ENCODE assay signal across 38 cellular contexts in the genomic region with DNA sequence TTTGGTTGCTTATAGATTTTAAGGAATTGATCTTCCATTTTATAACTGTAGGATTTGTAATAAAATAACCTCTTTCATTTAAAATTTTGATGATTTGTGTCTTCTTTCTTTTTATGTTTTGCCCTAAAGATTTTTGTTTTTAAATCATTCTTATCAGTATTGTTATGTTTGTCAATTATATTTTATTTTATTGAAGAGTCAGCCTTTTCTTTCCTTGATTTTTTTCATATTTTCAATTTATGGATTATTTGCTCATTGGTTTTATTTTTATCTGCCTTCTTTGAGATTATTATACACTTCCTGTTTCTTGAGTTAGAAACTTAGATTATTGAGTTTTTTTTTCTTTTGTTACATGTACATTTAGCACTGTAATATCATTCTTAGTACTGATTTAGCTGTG.
"Had no signal": no experiment of that assay in that cellular context is flagged by ENCODE, and none has a peak within 500 bp of the region (broad histone marks: within the 10 kb centered on the region; RNA-seq: fewer than 3 reads in every experiment).

No MANE protein-coding gene starts in this region.

- H3K36me3 ChIP-seq: adrenal gland, ascending aorta, cardiac muscle cell had no signal

- H3K9me3 ChIP-seq: adrenal gland, ascending aorta had no signal

- H3K4me1 ChIP-seq: adrenal gland, ascending aorta had no signal

- H3K9me3 Mint-ChIP-seq: activated T-helper 1 cell treated with anti-CD3 and anti-CD28 coated beads, Interleukin-12 subunit alpha, Interleukin-12 subunit beta, Interleukin-2, Interleukin-4 antibody, amounts not matched to agents 30 ng/mL and 10 ng/mL and 1 ng/mL, durations not matched to agents 14 hours and 24 hours and 36 hours; brain had no signal

- H3K4me1 Mint-ChIP-seq: activated B cell treated with CpG ODN at 0.5 μM for 24 hours; activated CD4-positive, alpha-beta T cell treated with anti-CD3 and anti-CD28 coated beads, Interleukin-2, amount 10 ng/mL, durations not matched to agents 24 days and 14 days; activated naive CD8-positive, alpha-beta T cell treated with anti-CD3 and anti-CD28 coated beads for 36 hours; activated T-helper 17 cell treated with anti-CD3 and anti-CD28 coated beads, Interleukin-2, amount 50 U/mL, for 72 hours; brain; central memory CD8-positive, alpha-beta T cell had no signal

- DNase-seq: activated B cell treated with CpG ODN at 0.5 μM for 24 hours; activated CD4-positive, alpha-beta memory T cell treated with anti-CD3 and anti-CD28 coated beads for 36 hours; activated CD4-positive, alpha-beta T cell treated with anti-CD3 and anti-CD28 coated beads for 4 hours; activated CD4-positive, alpha-beta T cell treated with anti-CD3 and anti-CD28 coated beads, Interleukin-2, amount 10 ng/mL, durations not matched to agents 24 days and 14 days; activated CD4-positive, alpha-beta T cell treated with anti-CD3 and anti-CD28 coated beads, Interleukin-2, amount 50 U/mL, for 1 hour; activated CD4-positive, alpha-beta T cell treated with anti-CD3 and anti-CD28 coated beads, Interleukin-2, amount 50 U/mL, for 4 hours; activated CD4-positive, CD25-positive, alpha-beta regulatory T cell treated with anti-CD3 and anti-CD28 coated beads, Interleukin-2, amount 50 U/mL, for 72 hours; activated CD8-positive, alpha-beta memory T cell treated with anti-CD3 and anti-CD28 coated beads, Interleukin-2, amount 50 U/mL, for 4 hours; activated CD8-positive, alpha-beta T cell treated with anti-CD3 and anti-CD28 coated beads for 36 hours; activated effector memory CD4-positive, alpha-beta T cell treated with anti-CD3 and anti-CD28 coated beads, Interleukin-2, amount 50 U/mL, for 16 hours; activated gamma-delta T cell treated with Interleukin-2 at 50 U/mL for 16 hours; activated naive CD4-positive, alpha-beta T cell; activated naive CD4-positive, alpha-beta T cell treated with anti-CD3 and anti-CD28 coated beads for 36 hours; activated naive CD4-positive, alpha-beta T cell treated with anti-CD3 and anti-CD28 coated beads, Interleukin-2, amount 50 U/mL, for 16 hours; activated naive CD8-positive, alpha-beta T cell treated with anti-CD3 and anti-CD28 coated beads for 36 hours; activated T-cell treated with anti-CD3 and anti-CD28 coated beads for 4 hours; activated T-cell treated with anti-CD3 and anti-CD28 coated beads, Interleukin-2, amount 50 U/mL, for 1 hour; activated T-cell treated with anti-CD3 and anti-CD28 coated beads, Interleukin-2, amount 50 U/mL, for 4 hours; activated T-cell treated with anti-CD3 and anti-CD28 coated beads, Interleukin-2, amount 50 U/mL, for 72 hours; adrenal gland; amygdala; anterior cingulate cortex; caudate nucleus; cerebellar nuclear complex; T-helper 1 cell; T-helper 2 cell; T-helper 9 cell had no signal

- H3K36me3 Mint-ChIP-seq: activated CD4-positive, alpha-beta memory T cell treated with anti-CD3 and anti-CD28 coated beads for 36 hours; activated naive CD4-positive, alpha-beta T cell treated with anti-CD3 and anti-CD28 coated beads, Interleukin-2, amount 50 U/mL, for 72 hours; activated naive CD8-positive, alpha-beta T cell treated with anti-CD3 and anti-CD28 coated beads for 36 hours; brain had no signal

- H3K27me3 ChIP-seq: adrenal gland, ascending aorta, cardiac muscle cell had no signal

- FAIRE-seq: bronchial epithelial cell had no signal

- H3K27ac ChIP-seq: adrenal gland, ascending aorta, cardiac muscle cell, VCaP had no signal

- H3K4me3 ChIP-seq: adrenal gland, ascending aorta, cardiac muscle cell had no signal

- H3K27me3 Mint-ChIP-seq: activated B cell treated with CpG ODN at 0.5 μM for 24 hours; activated CD4-positive, alpha-beta memory T cell treated with anti-CD3 and anti-CD28 coated beads for 36 hours; activated CD4-positive, alpha-beta T cell treated with anti-CD3 and anti-CD28 coated beads, Interleukin-2, amount 10 ng/mL, durations not matched to agents 24 days and 14 days; activated CD8-positive, alpha-beta T cell treated with anti-CD3 and anti-CD28 coated beads for 36 hours; activated naive CD8-positive, alpha-beta T cell treated with anti-CD3 and anti-CD28 coated beads for 36 hours; activated T-helper 17 cell treated with anti-CD3 and anti-CD28 coated beads, Interleukin-2, amount 50 U/mL, for 72 hours; central memory CD8-positive, alpha-beta T cell had no signal

- H3K4me3 Mint-ChIP-seq: activated B cell treated with CpG ODN at 0.5 μM for 24 hours; activated CD4-positive, alpha-beta memory T cell treated with anti-CD3 and anti-CD28 coated beads for 36 hours; activated CD4-positive, alpha-beta T cell treated with anti-CD3 and anti-CD28 coated beads, Interleukin-2, amount 10 ng/mL, durations not matched to agents 24 days and 14 days; activated CD8-positive, alpha-beta T cell treated with anti-CD3 and anti-CD28 coated beads for 36 hours; activated naive CD4-positive, alpha-beta T cell treated with anti-CD3 and anti-CD28 coated beads for 36 hours; activated naive CD8-positive, alpha-beta T cell treated with anti-CD3 and anti-CD28 coated beads for 36 hours; activated T-cell treated with anti-CD3 and anti-CD28 coated beads, Interleukin-2, amount 50 U/mL, for 4 hours; activated T-cell treated with anti-CD3 and anti-CD28 coated beads, Interleukin-2, amount 50 U/mL, for 72 hours; activated T-helper 1 cell treated with anti-CD3 and anti-CD28 coated beads, Interleukin-12 subunit alpha, Interleukin-12 subunit beta, Interleukin-2, Interleukin-4 antibody, amounts not matched to agents 30 ng/mL and 10 ng/mL and 1 ng/mL, durations not matched to agents 14 hours and 24 hours and 36 hours; activated T-helper 17 cell treated with anti-CD3 and anti-CD28 coated beads, Interleukin-2, amount 50 U/mL, for 72 hours; brain; central memory CD8-positive, alpha-beta T cell; T-helper 1 cell treated with Interleukin-12 subunit alpha and Interleukin-12 subunit beta and Interleukin-4 antibody, amounts not matched to agents 30 μg/mL and 1 μg/mL, for 36 hours; T-helper 2 cell treated with Interferon-gamma antibody and Interleukin-4, amounts not matched to agents 5 μg/mL and 100 μg/mL, for 36 hours had no signal

- ATAC-seq: activated CD8-positive, alpha-beta T cell treated with anti-CD3 and anti-CD28 coated beads for 36 hours; activated naive CD4-positive, alpha-beta T cell treated with anti-CD3 and anti-CD28 coated beads, Interleukin-2, amount 50 U/mL, for 72 hours; activated T-cell treated with anti-CD3 and anti-CD28 coated beads, Interleukin-2, amount 50 U/mL, for 4 hours; activated T-cell treated with anti-CD3 and anti-CD28 coated beads, Interleukin-2, amount 50 U/mL, for 72 hours; activated T-helper 17 cell treated with anti-CD3 and anti-CD28 coated beads, Interleukin-2, amount 50 U/mL, for 72 hours had no signal

- H3K27ac Mint-ChIP-seq: activated B cell treated with CpG ODN at 0.5 μM for 24 hours; activated CD4-positive, alpha-beta memory T cell treated with anti-CD3 and anti-CD28 coated beads for 36 hours; activated CD4-positive, alpha-beta T cell treated with anti-CD3 and anti-CD28 coated beads, Interleukin-2, amount 10 ng/mL, durations not matched to agents 24 days and 14 days; activated CD8-positive, alpha-beta T cell treated with anti-CD3 and anti-CD28 coated beads for 36 hours; activated naive CD4-positive, alpha-beta T cell treated with anti-CD3 and anti-CD28 coated beads for 36 hours; activated naive CD4-positive, alpha-beta T cell treated with anti-CD3 and anti-CD28 coated beads, Interleukin-2, amount 50 U/mL, for 72 hours; activated naive CD8-positive, alpha-beta T cell treated with anti-CD3 and anti-CD28 coated beads for 36 hours; activated T-cell treated with anti-CD3 and anti-CD28 coated beads, Interleukin-2, amount 50 U/mL, for 72 hours; activated T-helper 1 cell treated with anti-CD3 and anti-CD28 coated beads, Interleukin-12 subunit alpha, Interleukin-12 subunit beta, Interleukin-2, Interleukin-4 antibody, amounts not matched to agents 30 ng/mL and 10 ng/mL and 1 ng/mL, durations not matched to agents 14 hours and 24 hours and 36 hours; activated T-helper 17 cell treated with anti-CD3 and anti-CD28 coated beads, Interleukin-2, amount 50 U/mL, for 72 hours; brain; T-helper 1 cell treated with Interleukin-12 subunit alpha and Interleukin-12 subunit beta and Interleukin-4 antibody, amounts not matched to agents 30 μg/mL and 1 μg/mL, for 36 hours; T-helper 2 cell treated with Interferon-gamma antibody and Interleukin-4, amounts not matched to agents 5 μg/mL and 100 μg/mL, for 36 hours had no signal
